Comparison of ENCODE assay signal across 1 cellular context in the genomic region with DNA sequence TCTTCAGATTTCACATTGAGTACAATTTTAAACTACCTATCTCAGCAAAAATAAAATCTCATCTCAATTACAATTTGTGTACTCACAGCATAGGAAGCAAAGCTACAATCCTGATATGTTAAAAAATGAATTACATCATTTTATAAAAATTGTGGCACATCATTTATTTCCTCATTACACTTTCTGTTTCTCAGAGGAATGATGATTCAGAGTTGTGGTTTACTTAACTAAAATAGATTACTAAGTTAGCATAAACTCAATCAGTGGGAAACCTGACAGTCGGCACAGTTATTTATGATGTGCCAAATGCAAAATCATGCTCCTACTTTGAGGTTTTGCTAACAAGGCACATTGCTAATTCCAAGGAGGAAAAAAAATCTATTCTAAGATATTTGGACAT.
TF ChIP-seq lines count a peak whose summit lies in the region.

No MANE protein-coding gene starts in this region.

TF ChIP-seq in K562, 482 proteins besides CTCF, POLR2A, EP300 and RAD21 (continued from another document):
- TF ChIP-seq, protein P1, sequence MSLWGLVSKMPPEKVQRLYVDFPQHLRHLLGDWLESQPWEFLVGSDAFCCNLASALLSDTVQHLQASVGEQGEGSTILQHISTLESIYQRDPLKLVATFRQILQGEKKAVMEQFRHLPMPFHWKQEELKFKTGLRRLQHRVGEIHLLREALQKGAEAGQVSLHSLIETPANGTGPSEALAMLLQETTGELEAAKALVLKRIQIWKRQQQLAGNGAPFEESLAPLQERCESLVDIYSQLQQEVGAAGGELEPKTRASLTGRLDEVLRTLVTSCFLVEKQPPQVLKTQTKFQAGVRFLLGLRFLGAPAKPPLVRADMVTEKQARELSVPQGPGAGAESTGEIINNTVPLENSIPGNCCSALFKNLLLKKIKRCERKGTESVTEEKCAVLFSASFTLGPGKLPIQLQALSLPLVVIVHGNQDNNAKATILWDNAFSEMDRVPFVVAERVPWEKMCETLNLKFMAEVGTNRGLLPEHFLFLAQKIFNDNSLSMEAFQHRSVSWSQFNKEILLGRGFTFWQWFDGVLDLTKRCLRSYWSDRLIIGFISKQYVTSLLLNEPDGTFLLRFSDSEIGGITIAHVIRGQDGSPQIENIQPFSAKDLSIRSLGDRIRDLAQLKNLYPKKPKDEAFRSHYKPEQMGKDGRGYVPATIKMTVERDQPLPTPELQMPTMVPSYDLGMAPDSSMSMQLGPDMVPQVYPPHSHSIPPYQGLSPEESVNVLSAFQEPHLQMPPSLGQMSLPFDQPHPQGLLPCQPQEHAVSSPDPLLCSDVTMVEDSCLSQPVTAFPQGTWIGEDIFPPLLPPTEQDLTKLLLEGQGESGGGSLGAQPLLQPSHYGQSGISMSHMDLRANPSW (CRISPR knock-in tag; IDR thresholded peaks at IDR 0.05) = no peak
- no peak for TF ChIP-seq RCOR1 (IDR thresholded peaks at IDR 0.05; ENCODE audit: borderline replicate concordance in 1 of 2, low read depth in 2 of 2, low read length in 2 of 2)
- TF ChIP-seq, protein P2, sequence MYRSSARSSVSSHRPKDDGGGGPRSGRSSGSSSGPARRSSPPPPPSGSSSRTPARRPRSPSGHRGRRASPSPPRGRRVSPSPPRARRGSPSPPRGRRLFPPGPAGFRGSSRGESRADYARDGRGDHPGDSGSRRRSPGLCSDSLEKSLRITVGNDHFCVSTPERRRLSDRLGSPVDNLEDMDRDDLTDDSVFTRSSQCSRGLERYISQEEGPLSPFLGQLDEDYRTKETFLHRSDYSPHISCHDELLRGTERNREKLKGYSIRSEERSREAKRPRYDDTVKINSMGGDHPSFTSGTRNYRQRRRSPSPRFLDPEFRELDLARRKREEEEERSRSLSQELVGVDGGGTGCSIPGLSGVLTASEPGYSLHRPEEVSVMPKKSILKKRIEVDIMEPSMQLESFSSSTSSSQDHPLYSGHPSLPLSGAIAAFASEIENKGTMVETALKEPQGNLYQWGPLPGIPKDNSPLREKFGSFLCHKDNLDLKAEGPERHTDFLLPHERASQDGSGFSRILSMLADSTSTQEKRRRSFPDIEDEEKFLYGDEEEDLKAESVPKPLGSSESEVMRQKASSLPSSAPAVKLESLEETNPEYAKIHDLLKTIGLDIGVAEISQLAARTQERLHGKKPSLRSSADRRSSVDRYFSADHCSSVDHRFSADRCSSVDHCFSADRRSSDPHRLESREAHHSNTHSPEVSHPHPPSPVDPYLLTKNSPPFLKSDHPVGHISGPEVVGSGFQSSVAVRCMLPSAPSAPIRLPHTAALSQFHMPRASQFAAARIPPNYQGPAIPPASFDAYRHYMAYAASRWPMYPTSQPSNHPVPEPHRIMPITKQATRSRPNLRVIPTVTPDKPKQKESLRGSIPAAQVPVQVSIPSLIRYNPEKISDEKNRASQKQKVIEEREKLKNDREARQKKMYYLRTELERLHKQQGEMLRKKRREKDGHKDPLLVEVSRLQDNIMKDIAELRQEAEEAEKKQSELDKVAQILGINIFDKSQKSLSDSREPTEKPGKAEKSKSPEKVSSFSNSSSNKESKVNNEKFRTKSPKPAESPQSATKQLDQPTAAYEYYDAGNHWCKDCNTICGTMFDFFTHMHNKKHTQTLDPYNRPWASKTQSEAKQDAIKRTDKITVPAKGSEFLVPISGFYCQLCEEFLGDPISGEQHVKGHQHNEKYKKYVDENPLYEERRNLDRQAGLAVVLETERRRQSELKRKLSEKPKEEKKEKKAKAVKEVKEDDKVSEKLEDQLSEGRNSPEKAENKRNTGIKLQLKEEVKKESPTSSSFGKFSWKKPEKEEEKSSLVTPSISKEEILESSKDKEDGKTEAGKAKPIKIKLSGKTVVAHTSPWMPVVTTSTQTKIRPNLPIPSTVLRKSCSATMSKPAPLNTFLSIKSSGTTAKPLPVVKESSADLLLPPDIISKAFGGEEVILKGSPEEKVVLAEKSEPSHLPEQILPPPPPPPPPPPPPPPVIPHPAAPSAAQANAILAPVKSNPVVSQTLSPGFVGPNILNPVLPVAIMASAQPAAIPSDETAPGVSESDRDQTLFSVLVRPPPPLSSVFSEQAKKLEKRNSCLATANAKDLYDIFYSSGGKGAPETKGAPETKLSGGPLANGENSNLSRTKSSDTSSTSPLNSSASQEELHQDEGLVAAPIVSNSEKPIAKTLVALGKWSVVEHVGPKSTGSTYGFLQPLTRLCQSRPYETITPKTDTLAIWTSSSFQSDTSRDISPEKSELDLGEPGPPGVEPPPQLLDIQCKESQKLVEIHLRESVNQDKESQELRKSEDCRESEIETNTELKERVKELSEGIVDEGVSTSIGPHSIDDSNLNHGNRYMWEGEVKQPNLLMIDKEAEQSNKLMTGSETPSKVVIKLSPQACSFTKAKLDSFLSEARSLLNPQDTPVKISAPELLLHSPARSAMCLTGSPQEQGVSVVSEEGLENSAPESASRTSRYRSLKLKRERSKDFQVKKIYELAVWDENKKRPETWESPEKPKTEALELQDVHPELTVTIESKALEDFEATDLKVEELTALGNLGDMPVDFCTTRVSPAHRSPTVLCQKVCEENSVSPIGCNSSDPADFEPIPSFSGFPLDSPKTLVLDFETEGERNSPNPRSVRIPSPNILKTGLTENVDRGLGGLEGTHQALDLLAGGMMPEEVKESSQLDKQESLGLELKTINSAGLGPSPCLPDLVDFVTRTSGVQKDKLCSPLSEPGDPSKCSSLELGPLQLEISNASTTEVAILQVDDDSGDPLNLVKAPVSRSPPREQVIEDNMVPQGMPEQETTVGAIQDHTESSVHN (IDR thresholded peaks at IDR 0.05; ENCODE audit: borderline replicate concordance in 1 of 2, low read depth in 1 of 2) = no peak
